8 cellular contexts compared by ENCODE assay signal in genomic region chr1:150696151-150696550, GRCh38. TPM values are rescaled to one million over a fixed set of nuclear protein-coding genes. Genes with fewer than 3 reads are reported as not detected.
DNase-seq lines count a peak whose midpoint lies in the region; ATAC-seq and TF ChIP-seq lines count a peak whose summit lies in the region.

No MANE protein-coding gene starts in this region.

- H3K27ac Mint-ChIP-seq in stimulated activated naive CD8-positive, alpha-beta T cell treated with anti-CD3 and anti-CD28 coated beads, Interleukin-15, amount 100 ng/mL, for 72 hours = peak overlapping the region in 1 of 2 donors; percentile 95

- peaks cover 31 to 33% of the 10 kb centered on the region in 2 experiments for H3K36me3 ChIP-seq in SK-N-SH (replicated peaks in 1 of 2; ENCODE audit: control insufficient read depth in 1 of 2, insufficient read depth in 2 of 2, low read length in 1 of 2)
- H3K36me3 ChIP-seq in iPS DF 6.9 (ENCODE audit: control insufficient read depth, insufficient read depth, low read length) = no peaks in the 10 kb centered on the region

- H3K79me2 ChIP-seq in SK-N-SH (ENCODE audit: insufficient read depth) = peaks cover 22% of the 10 kb centered on the region

- H3K4me3 ChIP-seq in SK-N-SH (ENCODE audit: low read depth in 2 of 2, low read length in 1 of 2) (peak overlapping the region; percentile 95), WI38 (ENCODE audit: low read depth, low read length) (peak overlapping the region; percentile 73), iPS DF 6.9 (ENCODE audit: low read length) (peak overlapping the region; percentile 24; the same call in 1 of the 2 replicates)

- H4K20me1 ChIP-seq in SK-N-SH (ENCODE audit: insufficient read depth) = no peaks in the 10 kb centered on the region

- H3K27me3 ChIP-seq in SK-N-SH (ENCODE audit: insufficient read depth) (no peaks in the 10 kb centered on the region), iPS DF 6.9 (ENCODE audit: control insufficient read depth, insufficient read depth, low read length) (no peaks in the 10 kb centered on the region)

- no peak for TF ChIP-seq RAD21 in SK-N-SH (IDR thresholded peaks at IDR 0.05; ENCODE audit: low read length)

- CTCF ChIA-PET in SK-N-SH (lab: Yijun Ruan, JAX) = interaction anchor here (0.8 to 1.2 kb wide), 2 partner anchors 9 to 116 kb away, joined by 3 to 4 read pairs; no protein-coding TSS in a partner anchor

- ATAC-seq in SK-N-SH treated with all-trans-retinoic acid at 6 μM for 48 hours (no peak), HG03095 (IDR thresholded peaks at IDR 0.05; ENCODE audit: unreplicated experiment) (no peak), HG03342 (IDR thresholded peaks at IDR 0.05; ENCODE audit: unreplicated experiment) (no peak)
- ATAC-seq in stimulated activated naive CD8-positive, alpha-beta T cell treated with anti-CD3 and anti-CD28 coated beads, Interleukin-15, amount 100 ng/mL, for 72 hours = no peak

- peak overlapping the region; percentile 76 to 99 for H3K4me3 Mint-ChIP-seq in stimulated activated naive CD8-positive, alpha-beta T cell treated with anti-CD3 and anti-CD28 coated beads, Interleukin-15, amount 100 ng/mL, for 72 hours

- H3K9me2 ChIP-seq in SK-N-SH = no peaks in the 10 kb centered on the region

- H2AFZ ChIP-seq in SK-N-SH (ENCODE audit: low read depth) = peak overlapping the region; percentile 63

- H3K4me1 Mint-ChIP-seq in stimulated activated naive CD8-positive, alpha-beta T cell treated with anti-CD3 and anti-CD28 coated beads, Interleukin-15, amount 100 ng/mL, for 72 hours = peaks cover 27% of the 10 kb centered on the region

- 29% methylated on average over 1 of the region's 1 CpG for WGBS in SK-N-SH (ENCODE audit: low lambda C conversion rate)
- no CpG with 5 or more reads among the region's 1 CpG for WGBS in iPS DF 6.9 (ENCODE audit: insufficient coverage, insufficient read length)

- peak overlapping the region; percentile 76 for H3K4me2 ChIP-seq in SK-N-SH

- no peak for DNase-seq in SK-N-SH
- DNase-seq in iPS DF 6.9 (ENCODE audit: low read depth, low spot score) = no peak
- DNase-seq in stimulated activated naive CD8-positive, alpha-beta T cell treated with anti-CD3 and anti-CD28 coated beads, Interleukin-15, amount 100 ng/mL, for 72 hours = no peak
- DNase-seq in GM20000 (ENCODE audit: low spot score) = no peak

- H3K27ac ChIP-seq in SK-N-SH (ENCODE audit: low read depth in 2 of 2, low read length in 1 of 2) = no peak overlapping the region; a peak in 1 of 4 replicates
- H3K27ac ChIP-seq in iPS DF 6.9 (ENCODE audit: low read length) = no peak overlapping the region

- no peak for TF ChIP-seq CTCF in SK-N-SH (IDR thresholded peaks at IDR 0.05)
- TF ChIP-seq CTCF in WI38 (IDR thresholded peaks at IDR 0.05; ENCODE audit: low read depth, low read length) = no peak
- TF ChIP-seq CTCF in GM20000 (IDR thresholded peaks at IDR 0.05; ENCODE audit: extremely low read depth, missing control alignments) = no peak

- no peaks in the 10 kb centered on the region for H3K9me3 Mint-ChIP-seq in stimulated activated naive CD8-positive, alpha-beta T cell treated with anti-CD3 and anti-CD28 coated beads, Interleukin-15, amount 100 ng/mL, for 72 hours

- TF ChIP-seq EP300 in SK-N-SH (IDR thresholded peaks at IDR 0.05; ENCODE audit: borderline replicate concordance in 1 of 2, low read depth in 1 of 2, low read length in 1 of 2) = no peak

- H3K9ac ChIP-seq in SK-N-SH = peak overlapping the region; percentile 29; the same call in 1 of the 2 replicates

- no peaks in the 10 kb centered on the region for H3K9me3 ChIP-seq in SK-N-SH
- no peaks in the 10 kb centered on the region for H3K9me3 ChIP-seq in iPS DF 6.9 (ENCODE audit: control insufficient read depth, insufficient read depth, low read length)

- peaks cover 9 to 17% of the 10 kb centered on the region in 2 experiments; a peak in 2 of 4 replicates for H3K4me1 ChIP-seq in SK-N-SH (ENCODE audit: control insufficient read depth in 1 of 2, insufficient read depth in 2 of 2, low read depth in 1 of 2, low read length in 1 of 2)
- H3K4me1 ChIP-seq in iPS DF 6.9 (ENCODE audit: control insufficient read depth, insufficient read depth, low read length) = no peaks in the 10 kb centered on the region

- peaks cover 11% of the 10 kb centered on the region for H3K27me3 Mint-ChIP-seq in stimulated activated naive CD8-positive, alpha-beta T cell treated with anti-CD3 and anti-CD28 coated beads, Interleukin-15, amount 100 ng/mL, for 72 hours

- POLR2A ChIA-PET in SK-N-SH (lab: Yijun Ruan, JAX) = no interaction called here

- peaks cover 4% of the 10 kb centered on the region for H3F3A ChIP-seq in SK-N-SH (replicated peaks; ENCODE audit: insufficient read depth)

TF ChIP-seq in SK-N-SH, 30 proteins besides CTCF, POLR2A, EP300 and RAD21 (continues in another document):
- no peak for TF ChIP-seq USF2 (IDR thresholded peaks at IDR 0.05; ENCODE audit: borderline replicate concordance, low read depth, low read length)
- TF ChIP-seq REST (IDR thresholded peaks at IDR 0.05; ENCODE audit: low read depth, low read length) = no peak
- TF ChIP-seq YY1 (IDR thresholded peaks at IDR 0.05; ENCODE audit: low read depth) = no peak

TF ChIP-seq in SK-N-SH treated with all-trans-retinoic acid at 6 μM for 48 hours, 23 proteins besides CTCF, POLR2A, EP300 and RAD21:
- TF ChIP-seq ZFP30 (CRISPR knock-in tag; IDR thresholded peaks at IDR 0.05) = no peak

RNA-seq across cellular contexts. Expression of gene GOLPH3L, which starts 0.8 kb away (rescaled TPM):
- polyA plus RNA-seq in SK-N-SH (2012; rRNA removed) = 7.8 and 8.1 TPM in 2 replicates
- polyA plus RNA-seq in SK-N-SH (2012; cell fraction: cytosol; rRNA removed) = 9.8 and 11.3 TPM in 2 replicates
- polyA plus RNA-seq in SK-N-SH (2012; cell fraction: nucleus; rRNA removed) = 2.6 and 6.2 TPM in 2 replicates

RNA-seq across cellular contexts. Expression of gene HORMAD1, which starts 24.5 kb away (rescaled TPM):
- polyA plus RNA-seq in SK-N-SH (2012; rRNA removed) = not detected in 2 replicates
- not detected in 2 replicates for polyA plus RNA-seq in SK-N-SH (2012; cell fraction: cytosol; rRNA removed)
- polyA plus RNA-seq in SK-N-SH (2012; cell fraction: nucleus; rRNA removed) = 0.04 TPM in 1 of 2 replicates, not detected in the other

Comparison
In these comparisons a context has a peak if more than half of its experiments do, and no peak if none do; other contexts are left out.
1. H3K4me3 ChIP-seq: peak in every context shown above with its lines; median percentile 95 in SK-N-SH; 73 in WI38; 24 in iPS DF 6.9.